Comparison of ENCODE assay signal across 8 cellular contexts in genomic region chr14:104393898-104394605, GRCh38.
DNase-seq lines count a peak whose midpoint lies in the region; ATAC-seq lines count a peak whose summit lies in the region.

No MANE protein-coding gene starts in this region.

- peak; percentile 89 for ATAC-seq in activated CD8-positive, alpha-beta memory T cell treated with anti-CD3 and anti-CD28 coated beads, Interleukin-2, amount 10 ng/mL, durations not matched to agents 7 days and 5 days
- ATAC-seq in left ventricle myocardium superior (peak; percentile 84), HG03469 (IDR thresholded peaks at IDR 0.05; ENCODE audit: unreplicated experiment) (no peak)

- no peak overlapping the region for H3K4me3 Mint-ChIP-seq in activated CD8-positive, alpha-beta memory T cell treated with anti-CD3 and anti-CD28 coated beads, Interleukin-2, amount 10 ng/mL, durations not matched to agents 7 days and 5 days

- peak; percentile 81 for DNase-seq in Jurkat, Clone E6-1 (ENCODE audit: low read depth, low spot score)
- DNase-seq in activated CD8-positive, alpha-beta memory T cell treated with anti-CD3 and anti-CD28 coated beads, Interleukin-2, amount 10 ng/mL, durations not matched to agents 7 days and 5 days: peak; percentile 82
- DNase-seq in left ventricle myocardium superior (peak; percentile 76), DMS114 treated with DMSO at 0.1 percent for 48 hours (lab: John Stamatoyannopoulos, UW; ENCODE audit: unreplicated experiment) (no peak), NCI-H748 treated with DMSO at 0.1 percent for 48 hours (lab: John Stamatoyannopoulos, UW) (no peak), putamen (ENCODE audit: low spot score) (no peak)
- DNase-seq in stimulated activated CD8-positive, alpha-beta memory T cell treated with anti-CD3 and anti-CD28 coated beads, Interleukin-4, amount 100 ng/mL, for 48 hours: peak; percentile 66

- peak overlapping the region; percentile 83 for H3K27ac Mint-ChIP-seq in activated CD8-positive, alpha-beta memory T cell treated with anti-CD3 and anti-CD28 coated beads, Interleukin-2, amount 10 ng/mL, durations not matched to agents 7 days and 5 days

- H3K4me3 ChIP-seq in Jurkat, Clone E6-1 (ENCODE audit: low read length): no peak overlapping the region

- H3K4me1 Mint-ChIP-seq in activated CD8-positive, alpha-beta memory T cell treated with anti-CD3 and anti-CD28 coated beads, Interleukin-2, amount 10 ng/mL, durations not matched to agents 7 days and 5 days: peaks cover 36% of the 10 kb centered on the region

- CTCF ChIA-PET in activated CD8-positive, alpha-beta memory T cell treated with anti-CD3 and anti-CD28 coated beads, Interleukin-2, amount 10 ng/mL, durations not matched to agents 7 days and 5 days (lab: Charles Lee): interaction anchor here (1.0 kb wide), 1 partner anchor 316 kb away, joined by 3 read pairs; no protein-coding TSS in a partner anchor

- H3K36me3 Mint-ChIP-seq in activated CD8-positive, alpha-beta memory T cell treated with anti-CD3 and anti-CD28 coated beads, Interleukin-2, amount 10 ng/mL, durations not matched to agents 7 days and 5 days: peaks cover 6% of the 10 kb centered on the region

- H3K9me3 Mint-ChIP-seq in activated CD8-positive, alpha-beta memory T cell treated with anti-CD3 and anti-CD28 coated beads, Interleukin-2, amount 10 ng/mL, durations not matched to agents 7 days and 5 days (ENCODE audit: low read depth): peaks cover 8% of the 10 kb centered on the region

- intact Hi-C loops in left ventricle myocardium superior (cut with micrococcal nuclease): no loop called here

- H3K27me3 Mint-ChIP-seq in activated CD8-positive, alpha-beta memory T cell treated with anti-CD3 and anti-CD28 coated beads, Interleukin-2, amount 10 ng/mL, durations not matched to agents 7 days and 5 days: no peaks in the 10 kb centered on the region

Comparison
In these comparisons a context has a peak if more than half of its experiments do, and no peak if none do; other contexts are left out.
1. DNase-seq: peak in Jurkat, Clone E6-1 (single experiment), activated CD8-positive, alpha-beta memory T cell treated with anti-CD3 and anti-CD28 coated beads, Interleukin-2, amount 10 ng/mL, durations not matched to agents 7 days and 5 days (single experiment), left ventricle myocardium superior (single experiment) and stimulated activated CD8-positive, alpha-beta memory T cell treated with anti-CD3 and anti-CD28 coated beads, Interleukin-4, amount 100 ng/mL, for 48 hours (single experiment); none in DMS114 treated with DMSO at 0.1 percent for 48 hours (single experiment), NCI-H748 treated with DMSO at 0.1 percent for 48 hours (single experiment) and putamen (single experiment).